In genomic region chr1:156692958-156693857, GRCh38 we compare ENCODE assay signal across 8 cellular contexts. TPM values are rescaled to one million over a fixed set of nuclear protein-coding genes. Genes with fewer than 3 reads are reported as not detected.
DNase-seq lines count a peak whose midpoint lies in the region; TF ChIP-seq lines count a peak whose summit lies in the region.

No MANE protein-coding gene starts in this region.

- no TSS peak for BruUV-seq in MCF 10A (replicated peaks; lab: Mats Ljungman, UMichigan)

- H3K4me3 ChIP-seq in DOHH2 (ENCODE audit: low read length), result no peak overlapping the region

- TF ChIP-seq CTCF in DOHH2 (IDR thresholded peaks at IDR 0.05; ENCODE audit: low read depth, low read length, poor library complexity, severe bottlenecking) (no peak), MCF 10A (IDR thresholded peaks at IDR 0.05; ENCODE audit: unreplicated experiment) (no peak), nephron progenitor cell (IDR thresholded peaks at IDR 0.05) (no peak), HFFc6 (IDR thresholded peaks at IDR 0.05) (no peak)

- H3K36me3 ChIP-seq in DOHH2 (ENCODE audit: control insufficient read depth, low read length), result no peaks in the 10 kb centered on the region

- peak overlapping the region; percentile 34 for H3K4me2 ChIP-seq in DOHH2 (ENCODE audit: low read length)

- DNase-seq in NCI-H2107 (lab: John Stamatoyannopoulos, UW) (peak; percentile 88), MCF 10A (ENCODE audit: unreplicated experiment) (peak; percentile 55), nephron progenitor cell (peak; percentile 77), RKO (ENCODE audit: low spot score) (no peak), HFFc6 (no peak), NCI-H1930 (lab: John Stamatoyannopoulos, UW) (no peak)
- DNase-seq in activated CD4-positive, alpha-beta T cell treated with anti-CD3 and anti-CD28 coated beads for 1 hour, result no peak

- POLR2A ChIA-PET in MCF 10A (lab: Yijun Ruan, JAX), result interaction anchor here (0.6 to 9.7 kb wide), 3 partner anchors 34 to 193 kb away, joined by 3 to 187 read pairs (median 3); partner anchors contain the start of genes ISG20L2 and METTL25B

- peaks cover 52% of the 10 kb centered on the region for H3K27me3 Mint-ChIP-seq in MCF 10A (ENCODE audit: insufficient read depth, unreplicated experiment)
- H3K27me3 Mint-ChIP-seq in nephron progenitor cell (ENCODE audit: low read depth, poor library complexity), result peaks cover 4% of the 10 kb centered on the region
- peaks cover 9% of the 10 kb centered on the region for H3K27me3 Mint-ChIP-seq in HFFc6 (ENCODE audit: insufficient read depth)

- H3K9me2 ChIP-seq in DOHH2 (replicated peaks; ENCODE audit: control insufficient read depth, low read length), result no peaks in the 10 kb centered on the region

- peaks cover 26% of the 10 kb centered on the region for H3K4me1 Mint-ChIP-seq in MCF 10A (ENCODE audit: insufficient read depth, unreplicated experiment)
- H3K4me1 Mint-ChIP-seq in nephron progenitor cell, result peaks cover 85% of the 10 kb centered on the region
- peaks cover 52% of the 10 kb centered on the region for H3K4me1 Mint-ChIP-seq in HFFc6 (ENCODE audit: low read depth)

- no peaks in the 10 kb centered on the region for H3K36me3 Mint-ChIP-seq in MCF 10A (ENCODE audit: insufficient read depth, unreplicated experiment)
- H3K36me3 Mint-ChIP-seq in nephron progenitor cell (ENCODE audit: low read depth), result peaks cover 14% of the 10 kb centered on the region
- H3K36me3 Mint-ChIP-seq in HFFc6 (ENCODE audit: low read depth), result no peaks in the 10 kb centered on the region

- CTCF ChIA-PET in MCF 10A (lab: Yijun Ruan, JAX), result interaction anchor here (0.5 to 47.2 kb wide), 6 partner anchors 2 to 167 kb away, joined by 3 to 2415 read pairs (median 86); partner anchors contain the start of genes CRABP2, ISG20L2, METTL25B and NES

- H3F3A ChIP-seq in DOHH2 (ENCODE audit: control insufficient read depth, insufficient read depth), result no peaks in the 10 kb centered on the region

- no peaks in the 10 kb centered on the region for H4K20me1 ChIP-seq in DOHH2 (ENCODE audit: control insufficient read depth, insufficient read depth, low read depth, low read length)

- H3K4me1 ChIP-seq in DOHH2 (ENCODE audit: control insufficient read depth, low read length), result peaks cover 22% of the 10 kb centered on the region

- no peaks in the 10 kb centered on the region for H3K79me2 ChIP-seq in DOHH2 (ENCODE audit: control insufficient read depth, low read length)

- H3K9me3 Mint-ChIP-seq in MCF 10A (ENCODE audit: unreplicated experiment) (no peaks in the 10 kb centered on the region), nephron progenitor cell (no peaks in the 10 kb centered on the region), HFFc6 (no peaks in the 10 kb centered on the region)

- no peak overlapping the region for H3K4me3 Mint-ChIP-seq in MCF 10A (ENCODE audit: unreplicated experiment)
- H3K4me3 Mint-ChIP-seq in nephron progenitor cell, result peak overlapping the region; percentile 73
- H3K4me3 Mint-ChIP-seq in HFFc6, result no peak overlapping the region

- H3K27ac ChIP-seq in DOHH2 (ENCODE audit: low read depth, low read length), result no peak overlapping the region

- intact Hi-C loops in MCF 10A (cut with micrococcal nuclease), result no loop called here

- H3K27me3 ChIP-seq in DOHH2 (ENCODE audit: control insufficient read depth, low read length), result peaks cover 55% of the 10 kb centered on the region

- H3K9me3 ChIP-seq in DOHH2 (ENCODE audit: control insufficient read depth, insufficient read depth, low read length), result no peaks in the 10 kb centered on the region

- H3K27ac Mint-ChIP-seq in MCF 10A (ENCODE audit: low read depth, unreplicated experiment), result peak overlapping the region; percentile 50
- H3K27ac Mint-ChIP-seq in nephron progenitor cell, result peak overlapping the region; percentile 91
- no peak overlapping the region for H3K27ac Mint-ChIP-seq in HFFc6

RNA-seq across cellular contexts. Expression of gene CRABP2, which starts 12.2 kb away (rescaled TPM):
- total RNA-seq in MCF 10A (2022), result 0.98 and 1.9 TPM in 2 replicates
- total RNA-seq in HFFc6 (2021; fragmentation: NEBNext Ultra II Directional; extraction: Animal tissue kit (Norgen Biotek cat#: 25700)), result 10 to 100 TPM; 55.9 to 70.4 (median 59.2) TPM

RNA-seq across cellular contexts. Expression of gene NES, which starts 16.0 kb away (rescaled TPM):
- not detected in 2 replicates for total RNA-seq in MCF 10A (2022)
- 100 to 1,000 TPM; 106 to 126 (median 116) TPM for total RNA-seq in HFFc6 (2021; fragmentation: NEBNext Ultra II Directional; extraction: Animal tissue kit (Norgen Biotek cat#: 25700))

RNA-seq across cellular contexts. Expression of gene METTL25B, which starts 35.1 kb away (rescaled TPM):
- total RNA-seq in MCF 10A (2022), result 46.0 and 68.9 TPM in 2 replicates
- total RNA-seq in HFFc6 (2021; fragmentation: NEBNext Ultra II Directional; extraction: Animal tissue kit (Norgen Biotek cat#: 25700)), result 10 to 100 TPM; 11.2 to 16.0 (median 13.9) TPM

RNA-seq across cellular contexts. Expression of gene ISG20L2, which starts 35.4 kb away (rescaled TPM):
- total RNA-seq in MCF 10A (2022), result 49.9 and 57.5 TPM in 2 replicates
- 10 to 100 TPM; 16.2 to 26.9 (median 20.6) TPM for total RNA-seq in HFFc6 (2021; fragmentation: NEBNext Ultra II Directional; extraction: Animal tissue kit (Norgen Biotek cat#: 25700))

RNA-seq across cellular contexts. Expression of gene MRPL24, which starts 47.7 kb away (rescaled TPM):
- 233 and 261 TPM in 2 replicates for total RNA-seq in MCF 10A (2022)
- total RNA-seq in HFFc6 (2021; fragmentation: NEBNext Ultra II Directional; extraction: Animal tissue kit (Norgen Biotek cat#: 25700)), result 10 to 100 TPM; 82.5 to 93.7 (median 86.8) TPM

Comparison
In these comparisons a context has a peak if more than half of its experiments do, and no peak if none do; other contexts are left out.
1. DNase-seq: peak in NCI-H2107 (single experiment), MCF 10A (single experiment) and nephron progenitor cell (single experiment); none in RKO (single experiment), HFFc6 (single experiment), activated CD4-positive, alpha-beta T cell treated with anti-CD3 and anti-CD28 coated beads for 1 hour (single experiment) and NCI-H1930 (0 of 2).
2. RNA of gene CRABP2, which starts 12.2 kb away (total RNA-seq): 55.9 to 70.4 TPM in HFFc6; 0.98 to 1.9 TPM in MCF 10A; every median in the first group is over 10 times any median in the second.
3. RNA of gene NES, which starts 16.0 kb away (total RNA-seq): 106 to 126 TPM in HFFc6; not detected in MCF 10A; every median in the first group is over 100 times any median in the second.